Comparison of ENCODE assay signal across 1 cellular context in genomic region chr4:81627617-81628016, GRCh38.
TF ChIP-seq lines count a peak whose summit lies in the region.

No MANE protein-coding gene starts in this region.

TF ChIP-seq in H1, 55 proteins besides CTCF, POLR2A, EP300 and RAD21 (continued from another document):
- no peak for TF ChIP-seq HDAC6 (IDR thresholded peaks at IDR 0.05; ENCODE audit: low read depth, low read length)
- no peak for TF ChIP-seq HDAC2 (IDR thresholded peaks at IDR 0.05; ENCODE audit: borderline replicate concordance in 1 of 2, low read depth in 2 of 2, low read length in 2 of 2)
- no peak for TF ChIP-seq ATF2 (IDR thresholded peaks at IDR 0.05; ENCODE audit: low read length)
- no peak for TF ChIP-seq RFX5 (IDR thresholded peaks at IDR 0.05; ENCODE audit: borderline replicate concordance, low read depth, low read length)
- no peak for TF ChIP-seq SUZ12 (IDR thresholded peaks at IDR 0.05; ENCODE audit: low read length)
- TF ChIP-seq YY1 (IDR thresholded peaks at IDR 0.05; ENCODE audit: low read depth, low read length) = no peak
- no peak for TF ChIP-seq CREB1 (IDR thresholded peaks at IDR 0.05)
